In genomic region chr2:235043762-235044500, GRCh38 we compare ENCODE assay signal across 16 cellular contexts.
DNase-seq lines count a peak whose midpoint lies in the region; ATAC-seq and TF ChIP-seq lines count a peak whose summit lies in the region.
"Had no signal": no experiment of that assay in that cellular context is flagged by ENCODE, and none has a peak within 500 bp of the region (broad histone marks: within the 10 kb centered on the region; RNA-seq: fewer than 3 reads in every experiment).

No MANE protein-coding gene starts in this region.

- H3K27ac Mint-ChIP-seq in endothelial cell (ENCODE audit: unreplicated experiment), result peak overlapping the region; percentile 48
- no peak overlapping the region for H3K27ac Mint-ChIP-seq in naive thymus-derived CD4-positive, alpha-beta T cell
- H3K27ac Mint-ChIP-seq: activated CD8-positive, alpha-beta memory T cell treated with anti-CD3 and anti-CD28 coated beads, Interleukin-2, amount 10 ng/mL, durations not matched to agents 7 days and 5 days had no signal

- peaks cover 42% of the 10 kb centered on the region for H3K36me3 Mint-ChIP-seq in endothelial cell (ENCODE audit: low read depth, unreplicated experiment)
- no peaks in the 10 kb centered on the region for H3K36me3 Mint-ChIP-seq in naive thymus-derived CD4-positive, alpha-beta T cell
- H3K36me3 Mint-ChIP-seq: activated CD8-positive, alpha-beta memory T cell treated with anti-CD3 and anti-CD28 coated beads, Interleukin-2, amount 10 ng/mL, durations not matched to agents 7 days and 5 days had no signal

- TF ChIP-seq CTCF in NB4 (IDR thresholded peaks at IDR 0.05; ENCODE audit: low read depth, low read length) (no peak), endothelial cell (IDR thresholded peaks at IDR 0.05; ENCODE audit: unreplicated experiment) (no peak), WERI-Rb-1 (IDR thresholded peaks at IDR 0.05; ENCODE audit: low read depth, low read length) (no peak)

- H3K4me1 ChIP-seq in naive thymus-derived CD4-positive, alpha-beta T cell (ENCODE audit: control insufficient read depth in 2 of 2, insufficient read depth in 2 of 2, low read length in 2 of 2), result no peaks in the 10 kb centered on the region

- POLR2A ChIA-PET in naive thymus-derived CD4-positive, alpha-beta T cell (lab: Charles Lee), result no interaction called here

- TF ChIP-seq POLR2A in NB4 (IDR thresholded peaks at IDR 0.05; ENCODE audit: extremely low read depth, insufficient read length), result no peak

- ATAC-seq in naive thymus-derived CD4-positive, alpha-beta T cell, result peak; percentile 79
- no peak for ATAC-seq in GM18907 (IDR thresholded peaks at IDR 0.05; ENCODE audit: unreplicated experiment)
- ATAC-seq: activated CD8-positive, alpha-beta memory T cell treated with anti-CD3 and anti-CD28 coated beads, Interleukin-2, amount 10 ng/mL, durations not matched to agents 7 days and 5 days; PC-3 had no signal

- H3K27me3 Mint-ChIP-seq in endothelial cell (ENCODE audit: unreplicated experiment), result peaks cover 17% of the 10 kb centered on the region
- H3K27me3 Mint-ChIP-seq in naive thymus-derived CD4-positive, alpha-beta T cell, result peaks cover 7 to 29% (median 14%) of the 10 kb centered on the region in 5 donors

- H3K36me3 ChIP-seq in naive thymus-derived CD4-positive, alpha-beta T cell (ENCODE audit: control insufficient read depth in 2 of 3, insufficient read depth in 3 of 3, low read length in 3 of 3), result no peaks in the 10 kb centered on the region
- H3K36me3 ChIP-seq in WERI-Rb-1, result peaks cover 88% of the 10 kb centered on the region

- H3K9me3 ChIP-seq in naive thymus-derived CD4-positive, alpha-beta T cell (ENCODE audit: control insufficient read depth in 2 of 3, low read length in 3 of 3), result no peaks in the 10 kb centered on the region
- H3K9me3 ChIP-seq in WERI-Rb-1 (ENCODE audit: severe bottlenecking), result no peaks in the 10 kb centered on the region

- no peak overlapping the region for H3K27ac ChIP-seq in naive thymus-derived CD4-positive, alpha-beta T cell (ENCODE audit: low read depth, low read length)
- no peak overlapping the region for H3K27ac ChIP-seq in WERI-Rb-1
- H3K27ac ChIP-seq: cardiac muscle cell had no signal

- peak overlapping the region; percentile 81 for H3K4me3 Mint-ChIP-seq in endothelial cell (ENCODE audit: unreplicated experiment)
- no peak overlapping the region for H3K4me3 Mint-ChIP-seq in naive thymus-derived CD4-positive, alpha-beta T cell
- H3K4me3 Mint-ChIP-seq: activated CD8-positive, alpha-beta memory T cell treated with anti-CD3 and anti-CD28 coated beads, Interleukin-2, amount 10 ng/mL, durations not matched to agents 7 days and 5 days had no signal

- no peaks in the 10 kb centered on the region for H3K9me3 Mint-ChIP-seq in endothelial cell (ENCODE audit: unreplicated experiment)
- no peaks in the 10 kb centered on the region for H3K9me3 Mint-ChIP-seq in naive thymus-derived CD4-positive, alpha-beta T cell

- intact Hi-C loops in naive thymus-derived CD4-positive, alpha-beta T cell (cut with micrococcal nuclease), result no loop called here

- DNase-seq in Ammon's horn (ENCODE audit: low spot score), result peak; percentile 56
- DNase-seq in NB4 (ENCODE audit: low read depth), result peak; percentile 66
- no peak for DNase-seq in endothelial cell (ENCODE audit: low spot score)
- DNase-seq in naive thymus-derived CD4-positive, alpha-beta T cell, result no peak
- no peak for DNase-seq in NCI-H226
- DNase-seq in SIG-M5 (lab: John Stamatoyannopoulos, UW), result no peak
- no peak for DNase-seq in WERI-Rb-1
- DNase-seq: activated CD8-positive, alpha-beta memory T cell treated with anti-CD3 and anti-CD28 coated beads, Interleukin-2, amount 10 ng/mL, durations not matched to agents 7 days and 5 days; activated naive CD4-positive, alpha-beta T cell treated with anti-CD3 and anti-CD28 coated beads, Interleukin-2, amount 50 U/mL, for 16 hours; kidney; NCI-H1417; PC-3; stimulated activated CD4-positive, alpha-beta T cell treated with anti-CD3 and anti-CD28 coated beads, Interleukin-1b, Interleukin-23, amount 100 ng/mL, for 48 hours; SW 1271 had no signal

- H3K27me3 ChIP-seq in naive thymus-derived CD4-positive, alpha-beta T cell (ENCODE audit: control insufficient read depth in 2 of 2, insufficient read depth in 2 of 2, low read length in 2 of 2), result no peaks in the 10 kb centered on the region
- no peaks in the 10 kb centered on the region for H3K27me3 ChIP-seq in WERI-Rb-1 (ENCODE audit: insufficient read depth, low read depth, severe bottlenecking)
- H3K27me3 ChIP-seq: cardiac muscle cell had no signal

- CTCF ChIA-PET in naive thymus-derived CD4-positive, alpha-beta T cell (lab: Charles Lee), result no interaction called here

- H3K4me1 Mint-ChIP-seq in endothelial cell (ENCODE audit: unreplicated experiment), result peaks cover 24% of the 10 kb centered on the region
- H3K4me1 Mint-ChIP-seq in naive thymus-derived CD4-positive, alpha-beta T cell, result peaks cover 9 to 16% (median 12%) of the 10 kb centered on the region in 7 donors

- H3K4me3 ChIP-seq in NB4 (ENCODE audit: low read depth, low read length) (no peak overlapping the region), WERI-Rb-1 (ENCODE audit: low read depth, low read length) (no peak overlapping the region)
- no peak overlapping the region for H3K4me3 ChIP-seq in naive thymus-derived CD4-positive, alpha-beta T cell (ENCODE audit: low read length)
- H3K4me3 ChIP-seq: cardiac muscle cell had no signal

Comparison
In these comparisons a context has a peak if more than half of its experiments do, and no peak if none do; other contexts are left out.
1. DNase-seq: peak in Ammon's horn (single experiment) and NB4 (single experiment); none in endothelial cell (single experiment), naive thymus-derived CD4-positive, alpha-beta T cell (0 of 9), NCI-H226 (single experiment), SIG-M5 (single experiment) and WERI-Rb-1 (single experiment).